Comparison of ENCODE assay signal across 8 cellular contexts in genomic region chr1:6497215-6497866, GRCh38. TPM values are rescaled to one million over a fixed set of nuclear protein-coding genes. Genes with fewer than 3 reads are reported as not detected.
DNase-seq lines count a peak whose midpoint lies in the region; TF ChIP-seq lines count a peak whose summit lies in the region.

No MANE protein-coding gene starts in this region.

- DNase-seq in Caco-2 (peak; percentile 56 to 61), NCI-H1092 (lab: John Stamatoyannopoulos, UW) (peak; percentile 73), endothelial cell (ENCODE audit: low spot score) (peak; percentile 50), mucosa of gallbladder (ENCODE audit: low spot score) (peak; percentile 50), NCI-H2029 (lab: John Stamatoyannopoulos, UW) (no peak), mesenteric fat pad (ENCODE audit: low spot score) (no peak)
- peak; percentile 76 for DNase-seq in activated CD8-positive, alpha-beta memory T cell treated with anti-CD3 and anti-CD28 coated beads for 24 hours

- peak overlapping the region; percentile 75 for H3K4me3 ChIP-seq in Caco-2 (ENCODE audit: low read depth, low read length)

- H3K9me3 Mint-ChIP-seq in Caco-2 (ENCODE audit: unreplicated experiment) (no peaks in the 10 kb centered on the region), endothelial cell (ENCODE audit: unreplicated experiment) (no peaks in the 10 kb centered on the region)

- H3K36me3 Mint-ChIP-seq in Caco-2 (ENCODE audit: insufficient read depth, unreplicated experiment), result no peaks in the 10 kb centered on the region
- no peaks in the 10 kb centered on the region for H3K36me3 Mint-ChIP-seq in endothelial cell (ENCODE audit: low read depth, unreplicated experiment)

- H3K4me1 ChIP-seq in Caco-2, result peaks cover 6% of the 10 kb centered on the region; the same call in 1 of the 2 replicates

- CTCF ChIA-PET in Caco-2 (lab: Charles Lee), result no interaction called here

- H3K4me1 Mint-ChIP-seq in Caco-2 (ENCODE audit: low read depth, unreplicated experiment) (no peaks in the 10 kb centered on the region), endothelial cell (ENCODE audit: unreplicated experiment) (peaks cover 3% of the 10 kb centered on the region)

- H3K27me3 Mint-ChIP-seq in Caco-2 (ENCODE audit: insufficient read depth, unreplicated experiment), result no peaks in the 10 kb centered on the region
- H3K27me3 Mint-ChIP-seq in endothelial cell (ENCODE audit: unreplicated experiment), result peaks cover 25% of the 10 kb centered on the region

- POLR2A ChIA-PET in Caco-2 (lab: Charles Lee), result interaction anchor here (1.0 kb wide), 1 partner anchor 82 kb away, joined by 3 read pairs; the partner anchor contains the start of gene ZBTB48

- intact Hi-C loops in Caco-2 (cut with micrococcal nuclease; ENCODE audit: unreplicated experiment), result loop anchor here (10.0 kb wide), 1 partner anchor 107 kb away; the partner anchor contains the start of gene KLHL21

- H3K27ac ChIP-seq in temporal lobe (ENCODE audit: low read depth, low read length), result peak overlapping the region; percentile 76

- no peak overlapping the region for H3K27ac Mint-ChIP-seq in Caco-2 (ENCODE audit: unreplicated experiment)
- H3K27ac Mint-ChIP-seq in endothelial cell (ENCODE audit: unreplicated experiment), result no peak overlapping the region

- peak overlapping the region; percentile 64 for H3K4me3 Mint-ChIP-seq in Caco-2 (ENCODE audit: unreplicated experiment)
- peak overlapping the region; percentile 69 for H3K4me3 Mint-ChIP-seq in endothelial cell (ENCODE audit: unreplicated experiment)

- H3K36me3 ChIP-seq in Caco-2 (ENCODE audit: control insufficient read depth, insufficient read depth, low read length), result no peaks in the 10 kb centered on the region

- no peaks in the 10 kb centered on the region for H3K27me3 ChIP-seq in Caco-2 (replicated peaks; ENCODE audit: control insufficient read depth, insufficient read depth, low read length)

- no TSS peak for BruUV-seq in Caco-2 (replicated peaks; lab: Mats Ljungman, UMichigan)

- TF ChIP-seq CTCF in Caco-2 (IDR thresholded peaks at IDR 0.05; ENCODE audit: insufficient read depth in 1 of 2, low read depth in 1 of 2, low read length in 1 of 2, severe bottlenecking in 1 of 2, unreplicated experiment in 1 of 2), result no peak
- TF ChIP-seq CTCF in endothelial cell (IDR thresholded peaks at IDR 0.05; ENCODE audit: unreplicated experiment), result no peak

- no peaks in the 10 kb centered on the region for H3K9me3 ChIP-seq in Caco-2

RNA-seq across cellular contexts. Expression of gene PLEKHG5, which starts 5.9 kb away (rescaled TPM):
- total RNA-seq in Caco-2 (2022) (11.6 and 12.2 TPM in 2 replicates), endothelial cell (ENCODE audit: unreplicated experiment) (109 TPM), mucosa of gallbladder (18.5 TPM), temporal lobe (20.7 TPM), mesenteric fat pad (9.3 TPM)

RNA-seq across cellular contexts. Expression of gene TNFRSF25, which starts 31.4 kb away (rescaled TPM):
- total RNA-seq in Caco-2 (2022) (15.0 and 16.3 TPM in 2 replicates), endothelial cell (ENCODE audit: unreplicated experiment) (104 TPM), mucosa of gallbladder (20.6 TPM), temporal lobe (10.6 TPM), mesenteric fat pad (6.0 TPM)

RNA-seq across cellular contexts. Expression of gene NOL9, which starts 57.0 kb away (rescaled TPM):
- 33.6 and 37.3 TPM in 2 replicates for total RNA-seq in Caco-2 (2022)
- 26.9 TPM for total RNA-seq in endothelial cell (ENCODE audit: unreplicated experiment)
- total RNA-seq in mucosa of gallbladder, result 24.2 TPM
- 28.3 TPM for total RNA-seq in temporal lobe
- total RNA-seq in mesenteric fat pad, result 23.2 TPM

RNA-seq across cellular contexts. Expression of gene TAS1R1, which starts 57.8 kb away (rescaled TPM):
- total RNA-seq in Caco-2 (2022), result not detected in 2 replicates
- total RNA-seq in endothelial cell (ENCODE audit: unreplicated experiment), result not detected
- total RNA-seq in mucosa of gallbladder, result 0.49 TPM
- total RNA-seq in temporal lobe, result not detected
- not detected for total RNA-seq in mesenteric fat pad

Comparison
In these comparisons a context has a peak if more than half of its experiments do, and no peak if none do; other contexts are left out.
1. DNase-seq: peak in Caco-2 (2 of 2), NCI-H1092 (single experiment), activated CD8-positive, alpha-beta memory T cell treated with anti-CD3 and anti-CD28 coated beads for 24 hours (single experiment), endothelial cell (single experiment) and mucosa of gallbladder (single experiment); none in NCI-H2029 (single experiment) and mesenteric fat pad (single experiment).